Comparison of ENCODE assay signal across 9 cellular contexts in the genomic region with DNA sequence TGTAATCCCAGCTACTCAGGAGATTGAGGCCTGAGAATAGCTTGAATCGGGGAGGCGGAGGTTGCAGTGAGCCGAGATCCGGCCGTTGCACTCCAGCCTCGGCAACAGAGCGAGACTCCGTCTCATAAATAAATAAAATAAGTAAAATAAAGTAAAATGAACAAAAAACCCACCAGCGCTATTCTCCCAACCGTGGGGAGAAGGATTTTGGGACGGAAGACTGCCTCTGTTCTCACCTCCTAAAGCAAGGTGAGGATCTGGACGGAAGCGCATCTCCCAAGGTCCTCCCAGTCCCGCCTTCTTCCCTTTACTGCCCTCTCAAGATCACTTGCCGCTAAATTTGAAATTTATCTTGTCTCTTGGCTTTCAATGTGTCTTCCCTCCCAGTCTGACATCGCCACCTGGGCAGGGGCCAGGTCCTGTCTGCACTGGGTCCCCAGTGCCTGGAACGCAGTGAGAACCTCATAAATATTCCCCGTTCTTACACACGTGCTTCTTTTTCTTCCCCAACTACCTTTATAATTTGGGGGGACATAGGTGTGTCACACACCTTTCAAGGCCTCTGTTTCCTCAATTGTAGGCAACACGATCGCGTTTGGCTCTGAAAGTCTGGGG. TPM values are rescaled to one million over a fixed set of nuclear protein-coding genes. Genes with fewer than 3 reads are reported as not detected.
A peak's percentile ranks its signal among the peaks of the same experiment; 100 is the strongest.
DNase-seq lines count a peak whose midpoint lies in the region; ATAC-seq and TF ChIP-seq lines count a peak whose summit lies in the region.
"Had no signal": no experiment of that assay in that cellular context is flagged by ENCODE, and none has a peak within 500 bp of the region (broad histone marks: within the 10 kb centered on the region; RNA-seq: fewer than 3 reads in every experiment).

No MANE protein-coding gene starts in this region.

- peaks cover 75% of the 10 kb centered on the region for H3K4me1 Mint-ChIP-seq in stimulated activated naive CD8-positive, alpha-beta T cell treated with anti-CD3 and anti-CD28 coated beads, Interleukin-15, Interleukin-2, amounts not matched to agents 100 ng/mL and 50 ng/mL, for 24 hours (ENCODE audit: low read depth)
- H3K4me1 Mint-ChIP-seq in MCF 10A (ENCODE audit: insufficient read depth, unreplicated experiment) = peaks cover 23% of the 10 kb centered on the region
- peaks cover 42 to 81% (median 70%) of the 10 kb centered on the region in 7 donors for H3K4me1 Mint-ChIP-seq in naive thymus-derived CD4-positive, alpha-beta T cell

- intact Hi-C loops in MCF 10A (cut with micrococcal nuclease) = no loop called here
- intact Hi-C loops in naive thymus-derived CD4-positive, alpha-beta T cell (cut with micrococcal nuclease) = loop anchor here (2.0 to 5.0 kb wide), 4 partner anchors 142 to 1367 kb away; partner anchors contain the start of genes IER2 (in 2 of the 2), STX10 (in 2 of the 2) and RFX1 (in 1 of the 2)

- DNase-seq in stimulated activated naive CD8-positive, alpha-beta T cell treated with anti-CD3 and anti-CD28 coated beads, Interleukin-15, Interleukin-2, amounts not matched to agents 100 U/mL and 50 U/mL, for 24 hours = no peak
- DNase-seq in MCF 10A (ENCODE audit: unreplicated experiment) = no peak
- no peak for DNase-seq in naive thymus-derived CD4-positive, alpha-beta T cell
- DNase-seq in AML-193 (lab: John Stamatoyannopoulos, UW) = no peak
- no peak for DNase-seq in middle frontal gyrus (ENCODE audit: extremely low spot score, low spot score)
- no peak for DNase-seq in CD1c-positive myeloid dendritic cell (ENCODE audit: extremely low spot score)
- no peak for DNase-seq in BE2C

- no peaks in the 10 kb centered on the region for H3K27me3 Mint-ChIP-seq in stimulated activated naive CD8-positive, alpha-beta T cell treated with anti-CD3 and anti-CD28 coated beads, Interleukin-15, Interleukin-2, amounts not matched to agents 100 ng/mL and 50 ng/mL, for 24 hours
- H3K27me3 Mint-ChIP-seq in MCF 10A (ENCODE audit: insufficient read depth, unreplicated experiment) = no peaks in the 10 kb centered on the region
- peaks cover 0 to 2% (median 0%) of the 10 kb centered on the region in 5 donors for H3K27me3 Mint-ChIP-seq in naive thymus-derived CD4-positive, alpha-beta T cell

- peak overlapping the region; percentile 92 for H3K27ac Mint-ChIP-seq in stimulated activated naive CD8-positive, alpha-beta T cell treated with anti-CD3 and anti-CD28 coated beads, Interleukin-15, Interleukin-2, amounts not matched to agents 100 ng/mL and 50 ng/mL, for 24 hours
- peak overlapping the region; percentile 97 for H3K27ac Mint-ChIP-seq in MCF 10A (ENCODE audit: low read depth, unreplicated experiment)
- peak overlapping the region; percentile 92 to 100 (median 98) for H3K27ac Mint-ChIP-seq in naive thymus-derived CD4-positive, alpha-beta T cell

- no peak for ATAC-seq in stimulated activated naive CD8-positive, alpha-beta T cell treated with anti-CD3 and anti-CD28 coated beads, Interleukin-15, Interleukin-2, amounts not matched to agents 100 U/mL and 50 U/mL, for 24 hours
- ATAC-seq in naive thymus-derived CD4-positive, alpha-beta T cell = no peak

- peaks cover 70 to 76% of the 10 kb centered on the region in 2 donors for H3K4me1 ChIP-seq in naive thymus-derived CD4-positive, alpha-beta T cell (ENCODE audit: control insufficient read depth in 2 of 2, insufficient read depth in 2 of 2, low read length in 2 of 2)
- no peaks in the 10 kb centered on the region for H3K4me1 ChIP-seq in BE2C

- POLR2A ChIA-PET in MCF 10A (lab: Yijun Ruan, JAX) = interaction anchor here (0.5 to 15.7 kb wide), 10 partner anchors 9 to 808 kb away, joined by 3 to 203 read pairs (median 14); partner anchors contain the start of genes DDX39A, GIPC1, NDUFB7 and TECR
- POLR2A ChIA-PET in naive thymus-derived CD4-positive, alpha-beta T cell (lab: Charles Lee) = interaction anchor here (1.3 to 34.0 kb wide), 4 partner anchors 11 to 383 kb away, joined by 4 to 1101 read pairs (median 553); partner anchors contain the start of genes ASF1B, DNAJB1, GIPC1 and TECR

- H3K4me3 Mint-ChIP-seq in stimulated activated naive CD8-positive, alpha-beta T cell treated with anti-CD3 and anti-CD28 coated beads, Interleukin-15, Interleukin-2, amounts not matched to agents 100 ng/mL and 50 ng/mL, for 24 hours = peak overlapping the region; percentile 90
- H3K4me3 Mint-ChIP-seq in MCF 10A (ENCODE audit: unreplicated experiment) = peak overlapping the region; percentile 57
- H3K4me3 Mint-ChIP-seq in naive thymus-derived CD4-positive, alpha-beta T cell = peak overlapping the region; percentile 29 to 99 (median 94)

- no TSS peak for BruUV-seq in MCF 10A (replicated peaks; lab: Mats Ljungman, UMichigan)

- peaks cover 15 to 36% (median 19%) of the 10 kb centered on the region in 3 experiments for H3K36me3 ChIP-seq in naive thymus-derived CD4-positive, alpha-beta T cell (ENCODE audit: control insufficient read depth in 2 of 3, insufficient read depth in 3 of 3, low read length in 3 of 3)
- H3K36me3 ChIP-seq in BE2C = peaks cover 21% of the 10 kb centered on the region

- no peaks in the 10 kb centered on the region for H3K9me3 Mint-ChIP-seq in stimulated activated naive CD8-positive, alpha-beta T cell treated with anti-CD3 and anti-CD28 coated beads, Interleukin-15, Interleukin-2, amounts not matched to agents 100 ng/mL and 50 ng/mL, for 24 hours
- H3K9me3 Mint-ChIP-seq in MCF 10A (ENCODE audit: unreplicated experiment) = no peaks in the 10 kb centered on the region
- H3K9me3 Mint-ChIP-seq in naive thymus-derived CD4-positive, alpha-beta T cell = peaks cover 0 to 19% (median 0%) of the 10 kb centered on the region in 11 donors

- peak overlapping the region; percentile 11 for H3K4me3 ChIP-seq in naive thymus-derived CD4-positive, alpha-beta T cell (ENCODE audit: low read length)
- no peak overlapping the region for H3K4me3 ChIP-seq in BE2C (ENCODE audit: low read depth, low read length)

- H3K27ac ChIP-seq in naive thymus-derived CD4-positive, alpha-beta T cell (ENCODE audit: low read depth, low read length) = peak overlapping the region; percentile 97

- no peaks in the 10 kb centered on the region for H3K27me3 ChIP-seq in naive thymus-derived CD4-positive, alpha-beta T cell (ENCODE audit: control insufficient read depth in 2 of 2, insufficient read depth in 2 of 2, low read length in 2 of 2)
- H3K27me3 ChIP-seq in BE2C = no peaks in the 10 kb centered on the region

- CTCF ChIA-PET in MCF 10A (lab: Yijun Ruan, JAX) = interaction anchor here (0.8 to 7.9 kb wide), 2 partner anchors 8 to 14 kb away, joined by 3 to 53 read pairs; no protein-coding TSS in a partner anchor
- CTCF ChIA-PET in naive thymus-derived CD4-positive, alpha-beta T cell (lab: Charles Lee) = interaction anchor here (0.5 to 10.7 kb wide), 3 partner anchors 10 to 55 kb away, joined by 3 to 73 read pairs (median 4); no protein-coding TSS in a partner anchor

- TF ChIP-seq CTCF in MCF 10A (IDR thresholded peaks at IDR 0.05; ENCODE audit: unreplicated experiment) (no peak), BE2C (IDR thresholded peaks at IDR 0.05; ENCODE audit: low read depth, low read length) (no peak)

- peaks cover 31% of the 10 kb centered on the region for H3K36me3 Mint-ChIP-seq in stimulated activated naive CD8-positive, alpha-beta T cell treated with anti-CD3 and anti-CD28 coated beads, Interleukin-15, Interleukin-2, amounts not matched to agents 100 ng/mL and 50 ng/mL, for 24 hours (ENCODE audit: low read depth)
- H3K36me3 Mint-ChIP-seq in MCF 10A (ENCODE audit: insufficient read depth, unreplicated experiment) = peaks cover 44% of the 10 kb centered on the region
- H3K36me3 Mint-ChIP-seq in naive thymus-derived CD4-positive, alpha-beta T cell = peaks cover 13 to 34% (median 27%) of the 10 kb centered on the region in 5 donors

- H3K9me3 ChIP-seq in naive thymus-derived CD4-positive, alpha-beta T cell (ENCODE audit: control insufficient read depth in 2 of 3, low read length in 3 of 3) = no peaks in the 10 kb centered on the region
- H3K9me3 ChIP-seq in BE2C = no peaks in the 10 kb centered on the region

RNA-seq across cellular contexts. Expression of gene DNAJB1, which starts 1.2 kb away (rescaled TPM):
- total RNA-seq in MCF 10A (2022) = 71.6 and 97.4 TPM in 2 replicates
- total RNA-seq in naive thymus-derived CD4-positive, alpha-beta T cell = 100 to 1,000 TPM in 4 of 5 experiments, 10 to 100 TPM in 1; 87.4 to 574 (median 177) TPM
- polyA plus RNA-seq in naive thymus-derived CD4-positive, alpha-beta T cell = 100 to 1,000 TPM; 221 to 307 TPM
- 90.6 TPM for polyA plus RNA-seq in BE2C (2012; ENCODE audit: insufficient read depth, insufficient read length, low read depth)

RNA-seq across cellular contexts. Expression of gene TECR, which starts 10.0 kb away (rescaled TPM):
- 74.1 and 106 TPM in 2 replicates for total RNA-seq in MCF 10A (2022)
- 100 to 1,000 TPM; 123 to 218 (median 150) TPM for total RNA-seq in naive thymus-derived CD4-positive, alpha-beta T cell
- 100 to 1,000 TPM; 290 to 325 TPM for polyA plus RNA-seq in naive thymus-derived CD4-positive, alpha-beta T cell
- 236 TPM for polyA plus RNA-seq in BE2C (2012; ENCODE audit: insufficient read depth, insufficient read length, low read depth)

RNA-seq across cellular contexts. Expression of gene GIPC1, which starts 23.4 kb away (rescaled TPM):
- 107 and 108 TPM in 2 replicates for total RNA-seq in MCF 10A (2022)
- 10 to 100 TPM; 21.3 to 45.4 (median 24.7) TPM for total RNA-seq in naive thymus-derived CD4-positive, alpha-beta T cell
- polyA plus RNA-seq in naive thymus-derived CD4-positive, alpha-beta T cell = 10 to 100 TPM; 34.0 to 46.1 TPM
- polyA plus RNA-seq in BE2C (2012; ENCODE audit: insufficient read depth, insufficient read length, low read depth) = 188 TPM

RNA-seq across cellular contexts. Expression of gene PTGER1, which starts 44.2 kb away (rescaled TPM):
- total RNA-seq in MCF 10A (2022) = 0.29 and 0.42 TPM in 2 replicates
- under 1 TPM in 1 of 5 experiments, not detected in 4; 0.46 TPM for total RNA-seq in naive thymus-derived CD4-positive, alpha-beta T cell
- polyA plus RNA-seq in naive thymus-derived CD4-positive, alpha-beta T cell = not detected
- polyA plus RNA-seq in BE2C (2012; ENCODE audit: insufficient read depth, insufficient read length, low read depth) = 29.0 TPM
- polyA plus RNA-seq: right cardiac atrium had no signal

RNA-seq across cellular contexts. Expression of gene NDUFB7, which starts 52.5 kb away (rescaled TPM):
- total RNA-seq in MCF 10A (2022) = 153 and 165 TPM in 2 replicates
- total RNA-seq in naive thymus-derived CD4-positive, alpha-beta T cell = 100 to 1,000 TPM in 1 of 5 experiments, 10 to 100 TPM in 4; 50.6 to 129 (median 63.4) TPM
- 100 to 1,000 TPM; 194 to 210 TPM for polyA plus RNA-seq in naive thymus-derived CD4-positive, alpha-beta T cell
- 947 TPM for polyA plus RNA-seq in BE2C (2012; ENCODE audit: insufficient read depth, insufficient read length, low read depth)
